19 cellular contexts compared by ENCODE assay signal in genomic region chr7:158285383-158285770, GRCh38.
DNase-seq lines count a peak whose midpoint lies in the region; ATAC-seq and TF ChIP-seq lines count a peak whose summit lies in the region.
"Had no signal": no experiment of that assay in that cellular context is flagged by ENCODE, and none has a peak within 500 bp of the region (broad histone marks: within the 10 kb centered on the region; RNA-seq: fewer than 3 reads in every experiment).

No MANE protein-coding gene starts in this region.

- H3K27me3 Mint-ChIP-seq in activated T-helper 2 cell treated with anti-CD3 and anti-CD28 coated beads, Interferon-gamma antibody, Interleukin-2, Interleukin-4, amounts not matched to agents 10 μg/mL and 5 μg/mL and 100 μg/mL, durations not matched to agents 14 hours and 24 hours and 36 hours (ENCODE audit: low read depth) = no peaks in the 10 kb centered on the region

- no peak overlapping the region for H3K27ac Mint-ChIP-seq in activated T-helper 2 cell treated with anti-CD3 and anti-CD28 coated beads, Interferon-gamma antibody, Interleukin-2, Interleukin-4, amounts not matched to agents 10 μg/mL and 5 μg/mL and 100 μg/mL, durations not matched to agents 14 hours and 24 hours and 36 hours

- no peaks in the 10 kb centered on the region for H3K36me3 Mint-ChIP-seq in activated T-helper 2 cell treated with anti-CD3 and anti-CD28 coated beads, Interferon-gamma antibody, Interleukin-2, Interleukin-4, amounts not matched to agents 10 μg/mL and 5 μg/mL and 100 μg/mL, durations not matched to agents 14 hours and 24 hours and 36 hours (ENCODE audit: low read depth)

- no peaks in the 10 kb centered on the region for H4K20me1 ChIP-seq in osteoblast (ENCODE audit: insufficient read depth, low read length)

- H3K27ac ChIP-seq in osteoblast (ENCODE audit: low read depth, low read length) (no peak overlapping the region), tibial artery (no peak overlapping the region), testis (no peak overlapping the region)
- H3K27ac ChIP-seq: C4-2B, KMS-11, RWPE1 had no signal

- no peaks in the 10 kb centered on the region for H3K4me1 ChIP-seq in osteoblast (ENCODE audit: insufficient read depth, low read length)
- H3K4me1 ChIP-seq in tibial artery = no peaks in the 10 kb centered on the region
- no peaks in the 10 kb centered on the region for H3K4me1 ChIP-seq in testis

- H3K4me2 ChIP-seq in osteoblast (ENCODE audit: insufficient read depth, low read length) = no peak overlapping the region
- H3K4me2 ChIP-seq: KMS-11 had no signal

- no peaks in the 10 kb centered on the region for H3K36me3 ChIP-seq in osteoblast (ENCODE audit: insufficient read depth, low read length)
- H3K36me3 ChIP-seq in tibial artery = no peaks in the 10 kb centered on the region
- no peaks in the 10 kb centered on the region for H3K36me3 ChIP-seq in testis (ENCODE audit: low read depth, missing control alignments)
- H3K36me3 ChIP-seq: MG63 had no signal

- intact Hi-C loops in Right ventricle myocardium inferior (cut with DNase I) = no loop called here
- intact Hi-C loops in left cardiac atrium (cut with DNase I) = no loop called here
- intact Hi-C loops in activated T-helper 2 cell treated with anti-CD3 and anti-CD28 coated beads, Interferon-gamma antibody, Interleukin-2, Interleukin-4, amounts not matched to agents 10 μg/mL and 5 μg/mL and 100 μg/mL, durations not matched to agents 14 hours and 24 hours and 36 hours (cut with micrococcal nuclease) = no loop called here
- intact Hi-C loops in tibial artery (cut with DNase I; ENCODE audit: low total_unique reads) = no loop called here
- intact Hi-C loops in testis (cut with DNase I; ENCODE audit: low total_unique reads) = no loop called here

- H3K4me3 ChIP-seq in osteoblast (ENCODE audit: insufficient read depth, low read length) (no peak overlapping the region), tibial artery (no peak overlapping the region), testis (no peak overlapping the region)
- H3K4me3 ChIP-seq: MG63 had no signal

- H3K27me3 ChIP-seq in osteoblast (ENCODE audit: insufficient read depth, low read length) (no peaks in the 10 kb centered on the region), tibial artery (no peaks in the 10 kb centered on the region), testis (no peaks in the 10 kb centered on the region)
- H3K27me3 ChIP-seq: MG63 had no signal

- TF ChIP-seq CTCF in osteoblast (IDR thresholded peaks at IDR 0.05; ENCODE audit: extremely low read depth, low read depth, low read length) (no peak), tibial artery (IDR thresholded peaks at IDR 0.05) (no peak), testis (IDR thresholded peaks at IDR 0.05) (no peak)

- H3K79me2 ChIP-seq in osteoblast (ENCODE audit: insufficient read depth, low read length) = no peaks in the 10 kb centered on the region

- H3K4me1 Mint-ChIP-seq in activated T-helper 2 cell treated with anti-CD3 and anti-CD28 coated beads, Interferon-gamma antibody, Interleukin-2, Interleukin-4, amounts not matched to agents 10 μg/mL and 5 μg/mL and 100 μg/mL, durations not matched to agents 14 hours and 24 hours and 36 hours (ENCODE audit: low read depth) = no peaks in the 10 kb centered on the region

- no peak overlapping the region for H3K4me3 Mint-ChIP-seq in activated T-helper 2 cell treated with anti-CD3 and anti-CD28 coated beads, Interferon-gamma antibody, Interleukin-2, Interleukin-4, amounts not matched to agents 10 μg/mL and 5 μg/mL and 100 μg/mL, durations not matched to agents 14 hours and 24 hours and 36 hours (ENCODE audit: low read depth)

- ATAC-seq in Right ventricle myocardium inferior (no peak), left cardiac atrium (no peak)

- TF ChIP-seq POLR2A in testis (IDR thresholded peaks at IDR 0.05) = no peak

- peaks cover 37% of the 10 kb centered on the region for H3K9me3 Mint-ChIP-seq in activated T-helper 2 cell treated with anti-CD3 and anti-CD28 coated beads, Interferon-gamma antibody, Interleukin-2, Interleukin-4, amounts not matched to agents 10 μg/mL and 5 μg/mL and 100 μg/mL, durations not matched to agents 14 hours and 24 hours and 36 hours

- DNase-seq in Right ventricle myocardium inferior (ENCODE audit: missing footprints) (peak; percentile 50), left cardiac atrium (no peak), osteoblast (ENCODE audit: insufficient read length, low spot score, missing footprints) (peak; percentile 23), tibial artery (peak; percentile 12 to 59), testis (no peak), NCI-H526 (lab: John Stamatoyannopoulos, UW) (no peak)
- DNase-seq in activated T-helper 2 cell treated with anti-CD3 and anti-CD28 coated beads, Interferon-gamma antibody, Interleukin-2, Interleukin-4, amounts not matched to agents 10 μg/mL and 5 μg/mL and 100 μg/mL, durations not matched to agents 14 hours and 24 hours and 36 hours (ENCODE audit: low spot score) = peak; percentile 0
- DNase-seq in stimulated activated CD4-positive, alpha-beta T cell treated with anti-CD3 and anti-CD28 coated beads, Interleukin-1b, Interleukin-23, amount 100 ng/mL, for 48 hours = no peak
- DNase-seq: COR-L47; DMS53; MG63; NCI-H1105; NCI-H1694 treated with DMSO at 0.1 percent for 48 hours; NCI-H526 treated with DMSO at 0.1 percent for 48 hours; NK-92 treated with Interleukin-12 subunit alpha and Interleukin-12 subunit beta, amount 100 ng/mL, for 24 hours; OCI-M1 had no signal

- 92 to 100% methylated on average over 4 to 9 of the region's 9 CpGs for WGBS in testis, 2 donors

- H2AFZ ChIP-seq in osteoblast (ENCODE audit: low read length) = no peak overlapping the region

- H3K9me3 ChIP-seq in osteoblast (ENCODE audit: low read depth, low read length) (peaks cover 3% of the 10 kb centered on the region), tibial artery (peaks cover 0 to 24% (median 15%) of the 10 kb centered on the region in 3 donors), testis (no peaks in the 10 kb centered on the region)
- H3K9me3 ChIP-seq: MG63 had no signal

Comparison
In these comparisons a context has a peak if more than half of its experiments do, and no peak if none do; other contexts are left out.
1. DNase-seq: peak in Right ventricle myocardium inferior (single experiment), activated T-helper 2 cell treated with anti-CD3 and anti-CD28 coated beads, Interferon-gamma antibody, Interleukin-2, Interleukin-4, amounts not matched to agents 10 μg/mL and 5 μg/mL and 100 μg/mL, durations not matched to agents 14 hours and 24 hours and 36 hours (single experiment), osteoblast (single experiment) and tibial artery (2 of 2); none in left cardiac atrium (single experiment), testis (single experiment), NCI-H526 (0 of 2) and stimulated activated CD4-positive, alpha-beta T cell treated with anti-CD3 and anti-CD28 coated beads, Interleukin-1b, Interleukin-23, amount 100 ng/mL, for 48 hours (single experiment).